Comparison of ENCODE assay signal across 1 cellular context in the genomic region with DNA sequence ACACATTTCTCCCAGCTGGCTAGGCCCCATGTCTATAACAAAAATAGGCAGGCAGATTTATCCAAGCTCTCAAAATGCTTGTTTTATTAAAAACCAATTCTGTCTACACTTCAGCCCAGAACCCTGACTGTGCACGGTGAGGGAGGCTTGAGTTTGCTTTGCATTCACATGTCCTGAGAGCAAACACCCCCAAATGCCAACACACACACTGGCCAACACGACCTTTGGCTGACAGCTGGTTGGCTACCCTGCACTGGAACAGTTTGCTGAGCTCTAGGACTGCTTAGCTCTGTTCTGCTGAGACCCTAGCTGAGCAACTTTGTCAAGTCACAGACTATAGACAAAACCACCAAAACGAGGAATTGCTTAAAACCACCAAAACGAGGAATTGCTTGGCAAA.
TF ChIP-seq lines count a peak whose summit lies in the region.

No MANE protein-coding gene starts in this region.

TF ChIP-seq in liver, 16 proteins besides CTCF, POLR2A, EP300 and RAD21 (continued from another document):
- peak; percentile 61 for TF ChIP-seq FOXA2 (IDR thresholded peaks at IDR 0.05)
- TF ChIP-seq TAF1 (conservative IDR thresholded peaks at IDR 0.05) = peak; percentile 34
- peak; percentile 91 for TF ChIP-seq SP1 (IDR thresholded peaks at IDR 0.05)
- TF ChIP-seq HNF4A (conservative IDR thresholded peaks at IDR 0.05) = peak; percentile 83 to 88
- TF ChIP-seq, protein P1, sequence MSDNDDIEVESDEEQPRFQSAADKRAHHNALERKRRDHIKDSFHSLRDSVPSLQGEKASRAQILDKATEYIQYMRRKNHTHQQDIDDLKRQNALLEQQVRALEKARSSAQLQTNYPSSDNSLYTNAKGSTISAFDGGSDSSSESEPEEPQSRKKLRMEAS (IDR thresholded peaks at IDR 0.05) = peak; percentile 39
- peak; percentile 76 to 81 for TF ChIP-seq RXRA (IDR thresholded peaks at IDR 0.05)
- no peak for TF ChIP-seq ATF3 (IDR thresholded peaks at IDR 0.05)
- no peak for TF ChIP-seq ZBTB33 (IDR thresholded peaks at IDR 0.05)
- peak; percentile 20 to 30 for TF ChIP-seq JUND (IDR thresholded peaks at IDR 0.05)
- peak; percentile 60 for TF ChIP-seq HNF4G (IDR thresholded peaks at IDR 0.05)
